In genomic region chr7:137820677-137821420, GRCh38 we compare ENCODE assay signal across 8 cellular contexts. TPM values are rescaled to one million over a fixed set of nuclear protein-coding genes. Genes with fewer than 3 reads are reported as not detected.
DNase-seq lines count a peak whose midpoint lies in the region; ATAC-seq and TF ChIP-seq lines count a peak whose summit lies in the region.

No MANE protein-coding gene starts in this region.

- no peak overlapping the region for H3K27ac ChIP-seq in lower lobe of right lung
- no peak overlapping the region for H3K27ac ChIP-seq in Karpas-422 (ENCODE audit: low read length)

- H3K4me1 ChIP-seq in lower lobe of right lung (no peaks in the 10 kb centered on the region), Karpas-422 (ENCODE audit: low read length) (no peaks in the 10 kb centered on the region)

- no peaks in the 10 kb centered on the region for H3K9me2 ChIP-seq in Karpas-422 (replicated peaks; ENCODE audit: insufficient read depth, low read length)

- H3K4me1 Mint-ChIP-seq in MCF 10A (ENCODE audit: insufficient read depth, unreplicated experiment), result no peaks in the 10 kb centered on the region

- no peaks in the 10 kb centered on the region for H4K20me1 ChIP-seq in Karpas-422 (ENCODE audit: insufficient read depth, low read depth, low read length)

- no TSS peak for BruUV-seq in MCF 10A (replicated peaks; lab: Mats Ljungman, UMichigan)

- H3K9me3 Mint-ChIP-seq in MCF 10A (ENCODE audit: unreplicated experiment), result no peaks in the 10 kb centered on the region

- H3K9me3 ChIP-seq in lower lobe of right lung (no peaks in the 10 kb centered on the region), Karpas-422 (ENCODE audit: low read length) (no peaks in the 10 kb centered on the region)

- CTCF ChIA-PET in MCF 10A (lab: Yijun Ruan, JAX), result interaction anchor here (0.5 to 1.4 kb wide), 3 partner anchors 34 to 167 kb away, joined by 3 to 4 read pairs (median 4); no protein-coding TSS in a partner anchor

- ATAC-seq in GM18861 (IDR thresholded peaks at IDR 0.05; ENCODE audit: unreplicated experiment) (peak; percentile 51), HG03565 (IDR thresholded peaks at IDR 0.05; ENCODE audit: unreplicated experiment) (peak; percentile 57), lower lobe of right lung (peak; percentile 26 to 35)

- H3K36me3 ChIP-seq in lower lobe of right lung, result no peaks in the 10 kb centered on the region
- H3K36me3 ChIP-seq in Karpas-422 (ENCODE audit: insufficient read depth, low read length), result no peaks in the 10 kb centered on the region

- intact Hi-C loops in MCF 10A (cut with micrococcal nuclease), result no loop called here
- intact Hi-C loops in lower lobe of right lung (cut with DNase I), result no loop called here

- H3K9ac ChIP-seq in Karpas-422 (ENCODE audit: low read length), result no peak overlapping the region

- H3K4me3 Mint-ChIP-seq in MCF 10A (ENCODE audit: unreplicated experiment), result no peak overlapping the region

- DNase-seq in MCF 10A (ENCODE audit: unreplicated experiment) (peak; percentile 20), lower lobe of right lung (no peak), HUDEP-2 (lab: John Stamatoyannopoulos, UW; ENCODE audit: unreplicated experiment in 76 of 76) (no peak), SHP77 treated with DMSO at 0.1 percent for 48 hours (lab: John Stamatoyannopoulos, UW) (no peak), Karpas-422 (no peak)
- no peak for DNase-seq in activated CD8-positive, alpha-beta memory T cell treated with anti-CD3 and anti-CD28 coated beads, Interleukin-2, amount 50 U/mL, for 48 hours

- H3K27ac Mint-ChIP-seq in MCF 10A (ENCODE audit: low read depth, unreplicated experiment), result no peak overlapping the region

- no peaks in the 10 kb centered on the region for H3K27me3 ChIP-seq in lower lobe of right lung (ENCODE audit: low read depth)
- H3K27me3 ChIP-seq in Karpas-422 (ENCODE audit: low read length), result no peaks in the 10 kb centered on the region

- no peaks in the 10 kb centered on the region for H3K36me3 Mint-ChIP-seq in MCF 10A (ENCODE audit: insufficient read depth, unreplicated experiment)

- H3K27me3 Mint-ChIP-seq in MCF 10A (ENCODE audit: insufficient read depth, unreplicated experiment), result no peaks in the 10 kb centered on the region

- H3K4me3 ChIP-seq in lower lobe of right lung (no peak overlapping the region), Karpas-422 (ENCODE audit: low read length) (no peak overlapping the region)

- no peak overlapping the region for H3K4me2 ChIP-seq in Karpas-422 (ENCODE audit: low read depth, low read length, poor library complexity, severe bottlenecking)

- H3K79me2 ChIP-seq in Karpas-422 (ENCODE audit: low read length), result no peaks in the 10 kb centered on the region

- no peak for TF ChIP-seq CTCF in MCF 10A (IDR thresholded peaks at IDR 0.05; ENCODE audit: unreplicated experiment)
- no peak for TF ChIP-seq CTCF in lower lobe of right lung (IDR thresholded peaks at IDR 0.05)

- POLR2A ChIA-PET in MCF 10A (lab: Yijun Ruan, JAX), result no interaction called here

- H2AFZ ChIP-seq in Karpas-422 (ENCODE audit: low read length), result no peak overlapping the region

RNA-seq across cellular contexts. Expression of gene DGKI, which starts 25.9 kb away (rescaled TPM):
- total RNA-seq in MCF 10A (2022) (1.4 and 1.7 TPM in 2 replicates), lower lobe of right lung (0.09 TPM)
- not detected in 2 replicates for total RNA-seq in Karpas-422 (2014; rRNA removed; shearing (Covaris generic); ENCODE audit: low replicate concordance)
